ENCODE assay signal across 8 cellular contexts in the genomic region with DNA sequence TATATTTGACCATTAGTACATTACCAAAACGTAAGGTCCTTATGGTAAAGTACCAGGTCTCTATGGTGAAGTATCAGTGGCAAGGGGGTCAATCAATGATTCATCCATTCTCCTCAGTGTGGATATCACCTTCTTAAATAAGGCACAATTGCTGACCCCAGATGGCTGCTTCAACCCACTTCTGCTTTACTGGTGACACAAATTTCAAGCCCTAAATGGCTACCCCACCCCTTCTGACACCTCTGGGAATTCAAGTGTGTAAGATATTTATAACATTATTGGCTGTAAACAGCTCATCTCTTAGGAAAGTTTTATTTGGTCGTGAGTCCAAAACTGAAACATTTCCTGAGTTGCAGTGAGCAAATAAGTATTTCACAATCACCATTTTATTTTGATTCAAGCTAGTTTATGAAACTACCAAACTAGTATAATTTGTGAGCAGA. TPM values are rescaled to one million over a fixed set of nuclear protein-coding genes. Genes with fewer than 3 reads are reported as not detected.
DNase-seq lines count a peak whose midpoint lies in the region; ATAC-seq and TF ChIP-seq lines count a peak whose summit lies in the region.

No MANE protein-coding gene starts in this region.

- H3K4me3 ChIP-seq in fibroblast of lung (replicated peaks in 1 of 4; ENCODE audit: control extremely low read depth in 1 of 4, insufficient read depth in 1 of 4, low read depth in 3 of 4, low read length in 4 of 4) (peak overlapping the region in 3 of 4 experiments; percentile 20 to 38 (median 29)), thyroid gland (replicated peaks in 1 of 3) (no peak overlapping the region)

- peaks cover 5% of the 10 kb centered on the region for H3K4me1 ChIP-seq in fibroblast of lung (ENCODE audit: control insufficient read depth, extremely low read depth, insufficient read depth, low read length)
- H3K4me1 ChIP-seq in thyroid gland = peaks cover 42 to 71% of the 10 kb centered on the region in 2 donors

- TF ChIP-seq CTCF in fibroblast of lung (conservative IDR thresholded peaks at IDR 0.05 in 1 of 2, IDR thresholded peaks at IDR 0.05 in 1 of 2; ENCODE audit: low read depth in 1 of 2, low read length in 2 of 2) (no peak), thyroid gland (IDR thresholded peaks at IDR 0.05) (no peak)

- H3K27me3 ChIP-seq in fibroblast of lung (ENCODE audit: control insufficient read depth, insufficient read depth, low read length) = no peaks in the 10 kb centered on the region
- no peaks in the 10 kb centered on the region for H3K27me3 ChIP-seq in thyroid gland

- H4K20me1 ChIP-seq in fibroblast of lung (ENCODE audit: control insufficient read depth, extremely low read depth, insufficient read depth, low read length) = no peaks in the 10 kb centered on the region

- intact Hi-C loops in thyroid gland (cut with DNase I) = loop anchor here (10.0 kb wide), 1 partner anchor 59 kb away; no protein-coding TSS in a partner anchor

- ATAC-seq in GM21447 (IDR thresholded peaks at IDR 0.05; ENCODE audit: unreplicated experiment) = peak; percentile 78

- H3K27ac ChIP-seq in fibroblast of lung (ENCODE audit: insufficient read depth, low read length) (peak overlapping the region; percentile 56), thyroid gland (peak overlapping the region in 2 of 3 donors; percentile 22 to 29)

- TF ChIP-seq POLR2A in thyroid gland (IDR thresholded peaks at IDR 0.05) = no peak

- DNase-seq in AML-193 (lab: John Stamatoyannopoulos, UW) = peak; percentile 64 to 74
- peak; percentile 30 for DNase-seq in M059J (ENCODE audit: low read depth)
- DNase-seq in fibroblast of lung (ENCODE audit: low read depth in 2 of 2) = peak in 1 of 2 donors; percentile 63
- DNase-seq in thyroid gland = no peak
- DNase-seq in NCI-H128 (lab: John Stamatoyannopoulos, UW; ENCODE audit: unreplicated experiment) = no peak
- DNase-seq in mucosa of gallbladder (ENCODE audit: low spot score) = no peak
- DNase-seq in activated gamma-delta T cell (lab: John Stamatoyannopoulos, UW) = no peak

- H3K36me3 ChIP-seq in fibroblast of lung (ENCODE audit: control insufficient read depth, insufficient read depth, low read length) (no peaks in the 10 kb centered on the region), thyroid gland (no peaks in the 10 kb centered on the region)

- peak overlapping the region; percentile 90 for H3K4me2 ChIP-seq in fibroblast of lung (ENCODE audit: extremely low read depth, insufficient read depth, low read length)

- H3K9ac ChIP-seq in fibroblast of lung (ENCODE audit: insufficient read depth, low read length) = no peak overlapping the region

- peak overlapping the region; percentile 42 for H2AFZ ChIP-seq in fibroblast of lung (ENCODE audit: low read length)

- H3K9me3 ChIP-seq in fibroblast of lung (ENCODE audit: control insufficient read depth, insufficient read depth, low read depth, low read length) = no peaks in the 10 kb centered on the region
- no peaks in the 10 kb centered on the region for H3K9me3 ChIP-seq in thyroid gland

- WGBS in thyroid gland, 2 donors = 68 to 75% methylated on average over 2 of the region's 2 CpGs

- H3K79me2 ChIP-seq in fibroblast of lung (ENCODE audit: control insufficient read depth, insufficient read depth, low read length) = peaks cover 79% of the 10 kb centered on the region

RNA-seq across cellular contexts. Expression of gene WBP4, which starts 7.9 kb away (rescaled TPM):
- total RNA-seq in M059J (2014; rRNA removed; shearing (Covaris generic)) = 6.9 and 9.8 TPM in 2 replicates
- 12.6 and 13.7 TPM in 2 replicates for total RNA-seq in fibroblast of lung
- polyA plus RNA-seq in fibroblast of lung = 17.7 and 18.2 TPM in 2 replicates
- 15.3 and 16.6 TPM in 2 replicates for polyA plus RNA-seq in fibroblast of lung (2012)
- polyA minus RNA-seq in fibroblast of lung (ENCODE audit: low replicate concordance) = 0.33 and 0.82 TPM in 2 replicates
- total RNA-seq in thyroid gland = 10 to 100 TPM in 3 of 4 donors, 1 to 10 TPM in 1; 9.4 to 19.2 (median 10.6) TPM
- total RNA-seq in mucosa of gallbladder = 9.5 TPM

RNA-seq across cellular contexts. Expression of gene ELF1, which starts 34.3 kb away (rescaled TPM):
- 18.9 and 26.6 TPM in 2 replicates for total RNA-seq in M059J (2014; rRNA removed; shearing (Covaris generic))
- 34.7 and 38.5 TPM in 2 replicates for total RNA-seq in fibroblast of lung
- polyA plus RNA-seq in fibroblast of lung = 31.5 and 41.0 TPM in 2 replicates
- polyA plus RNA-seq in fibroblast of lung (2012) = 21.1 and 29.2 TPM in 2 replicates
- polyA minus RNA-seq in fibroblast of lung (ENCODE audit: low replicate concordance) = 8.5 and 25.1 TPM in 2 replicates
- total RNA-seq in thyroid gland = 100 to 1,000 TPM; 105 to 119 (median 110) TPM
- 121 TPM for total RNA-seq in mucosa of gallbladder

Comparison
In these comparisons a context has a peak if more than half of its experiments do, and no peak if none do; other contexts are left out.
1. DNase-seq: peak in AML-193 (2 of 2) and M059J (single experiment); none in thyroid gland (0 of 2), NCI-H128 (single experiment), mucosa of gallbladder (single experiment) and activated gamma-delta T cell (single experiment).
2. H3K4me3 ChIP-seq: peak in fibroblast of lung (3 of 4); none in thyroid gland (0 of 3).